In the genomic region with DNA sequence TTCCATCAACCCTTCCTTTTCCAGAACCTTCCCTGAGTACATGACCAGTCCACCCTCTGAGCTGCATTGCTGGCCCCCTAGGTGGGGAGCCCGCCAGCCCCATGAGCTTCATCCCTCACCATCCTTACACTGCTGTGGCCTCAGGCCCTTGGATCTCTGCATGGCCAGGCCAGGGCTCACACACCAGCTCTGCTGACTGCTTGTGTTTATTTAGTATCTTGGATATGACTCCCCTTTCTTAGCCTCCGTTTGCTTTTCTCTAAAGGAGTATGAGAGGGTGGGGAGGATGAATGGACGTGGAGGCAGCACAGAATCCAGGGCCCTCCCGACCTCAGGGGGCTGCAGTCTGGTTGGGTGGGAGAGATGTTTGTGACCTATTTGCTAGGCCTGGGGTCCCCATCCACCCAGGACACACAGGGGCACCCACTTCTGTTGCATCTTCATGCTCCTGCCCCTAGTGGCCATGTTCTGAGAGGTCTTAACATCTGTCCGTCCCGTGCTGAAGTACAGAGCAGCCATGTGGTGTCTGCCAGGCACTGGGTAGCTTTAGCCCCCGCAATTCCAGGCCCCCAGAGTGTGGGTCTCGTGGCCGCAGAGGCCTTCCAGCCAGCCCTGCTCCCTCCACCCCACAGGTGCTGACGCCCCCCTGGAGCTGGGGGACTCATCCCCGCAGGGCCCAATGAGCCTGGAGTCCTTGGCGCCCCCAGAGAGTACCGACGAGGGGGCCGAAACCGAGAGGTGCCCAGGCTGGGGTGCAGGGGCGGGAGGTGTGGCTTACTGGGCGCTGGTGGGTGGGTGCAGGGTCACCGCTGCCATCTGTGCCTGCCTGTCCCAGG, we compare ENCODE assay signal across 9 cellular contexts. TPM values are rescaled to one million over a fixed set of nuclear protein-coding genes. Genes with fewer than 3 reads are reported as not detected.
DNase-seq lines count a peak whose midpoint lies in the region; ATAC-seq and TF ChIP-seq lines count a peak whose summit lies in the region.
"Had no signal": no experiment of that assay in that cellular context is flagged by ENCODE, and none has a peak within 500 bp of the region (broad histone marks: within the 10 kb centered on the region; RNA-seq: fewer than 3 reads in every experiment).

No MANE protein-coding gene starts in this region.

- no peaks in the 10 kb centered on the region for H3K27me3 Mint-ChIP-seq in WTC11 (ENCODE audit: low read depth)
- H3K27me3 Mint-ChIP-seq in natural killer cell treated with Interleukin-12 subunit alpha and Interleukin-12 subunit beta and Interleukin-15 and Interleukin-18, amount 100 ng/mL, for 72 hours = no peaks in the 10 kb centered on the region
- H3K27me3 Mint-ChIP-seq: IgD-negative memory B cell had no signal

- H3K36me3 Mint-ChIP-seq in WTC11 = peaks cover 16% of the 10 kb centered on the region
- peaks cover 22% of the 10 kb centered on the region for H3K36me3 Mint-ChIP-seq in natural killer cell treated with Interleukin-12 subunit alpha and Interleukin-12 subunit beta and Interleukin-15 and Interleukin-18, amount 100 ng/mL, for 72 hours

- peak overlapping the region; percentile 19 for H3K27ac Mint-ChIP-seq in WTC11
- H3K27ac Mint-ChIP-seq in natural killer cell treated with Interleukin-12 subunit alpha and Interleukin-12 subunit beta and Interleukin-15 and Interleukin-18, amount 100 ng/mL, for 72 hours = peak overlapping the region; percentile 65 to 66

- no peak for TF ChIP-seq CTCF in WTC11 (IDR thresholded peaks at IDR 0.05)

- POLR2A ChIA-PET in WTC11 (lab: Charles Lee) = no interaction called here

- H3K9me3 Mint-ChIP-seq in WTC11 = no peaks in the 10 kb centered on the region
- no peaks in the 10 kb centered on the region for H3K9me3 Mint-ChIP-seq in natural killer cell treated with Interleukin-12 subunit alpha and Interleukin-12 subunit beta and Interleukin-15 and Interleukin-18, amount 100 ng/mL, for 72 hours
- H3K9me3 Mint-ChIP-seq: IgD-negative memory B cell had no signal

- no peak overlapping the region for H3K4me3 Mint-ChIP-seq in WTC11
- H3K4me3 Mint-ChIP-seq in natural killer cell treated with Interleukin-12 subunit alpha and Interleukin-12 subunit beta and Interleukin-15 and Interleukin-18, amount 100 ng/mL, for 72 hours = no peak overlapping the region

- CTCF ChIA-PET in WTC11 (lab: Charles Lee) = interaction anchor here (1.0 to 1.6 kb wide), 6 partner anchors 8 to 34 kb away, joined by 3 to 7 read pairs (median 4); no protein-coding TSS in a partner anchor

- DNase-seq in DMS53 (lab: John Stamatoyannopoulos, UW) (peak; percentile 44), DMS53 treated with DMSO at 0.1 percent for 48 hours (lab: John Stamatoyannopoulos, UW; ENCODE audit: unreplicated experiment) (no peak), WTC11 (ENCODE audit: low spot score) (no peak), NCI-H1092 treated with DMSO at 0.1 percent for 48 hours (lab: John Stamatoyannopoulos, UW) (no peak)
- no peak for DNase-seq in natural killer cell treated with Interleukin-12 subunit alpha and Interleukin-12 subunit beta and Interleukin-15 and Interleukin-18, amount 100 ng/mL, for 72 hours (ENCODE audit: low spot score)
- no peak for DNase-seq in stimulated activated CD4-positive, alpha-beta T cell treated with anti-CD3 and anti-CD28 coated beads, Interleukin-4, amount 100 ng/mL, for 1 hour

- peak; percentile 69 for ATAC-seq in WTC11
- peak in 1 of 2 donors; percentile 17 for ATAC-seq in natural killer cell treated with Interleukin-12 subunit alpha and Interleukin-12 subunit beta and Interleukin-15 and Interleukin-18, amount 100 ng/mL, for 72 hours

- peaks cover 3% of the 10 kb centered on the region for H3K4me1 Mint-ChIP-seq in WTC11
- H3K4me1 Mint-ChIP-seq in natural killer cell treated with Interleukin-12 subunit alpha and Interleukin-12 subunit beta and Interleukin-15 and Interleukin-18, amount 100 ng/mL, for 72 hours (ENCODE audit: low read depth in 2 of 2) = peaks cover 39 to 49% of the 10 kb centered on the region in 2 donors

TF ChIP-seq in WTC11, 78 proteins besides CTCF, POLR2A, EP300 and RAD21:
- TF ChIP-seq TP53 (CRISPR knock-in tag; IDR thresholded peaks at IDR 0.05) = no peak
- TF ChIP-seq ZNF263 (CRISPR knock-in tag; IDR thresholded peaks at IDR 0.05; ENCODE audit: low read depth) = no peak
- TF ChIP-seq, protein P1, sequence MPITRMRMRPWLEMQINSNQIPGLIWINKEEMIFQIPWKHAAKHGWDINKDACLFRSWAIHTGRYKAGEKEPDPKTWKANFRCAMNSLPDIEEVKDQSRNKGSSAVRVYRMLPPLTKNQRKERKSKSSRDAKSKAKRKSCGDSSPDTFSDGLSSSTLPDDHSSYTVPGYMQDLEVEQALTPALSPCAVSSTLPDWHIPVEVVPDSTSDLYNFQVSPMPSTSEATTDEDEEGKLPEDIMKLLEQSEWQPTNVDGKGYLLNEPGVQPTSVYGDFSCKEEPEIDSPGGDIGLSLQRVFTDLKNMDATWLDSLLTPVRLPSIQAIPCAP (CRISPR knock-in tag; IDR thresholded peaks at IDR 0.05) = no peak
- no peak for TF ChIP-seq EMX1 (CRISPR knock-in tag; IDR thresholded peaks at IDR 0.05)
- TF ChIP-seq RELA (CRISPR knock-in tag; IDR thresholded peaks at IDR 0.05; ENCODE audit: borderline replicate concordance) = no peak
- TF ChIP-seq JUN (CRISPR knock-in tag; IDR thresholded peaks at IDR 0.05) = no peak
- TF ChIP-seq NFYB (CRISPR knock-in tag; conservative IDR thresholded peaks at IDR 0.05; ENCODE audit: low read depth) = no peak
- no peak for TF ChIP-seq NR1H2 (CRISPR knock-in tag; IDR thresholded peaks at IDR 0.05)
- no peak for TF ChIP-seq HMGA2 (CRISPR knock-in tag; IDR thresholded peaks at IDR 0.05)
- no peak for TF ChIP-seq ZNF671 (CRISPR knock-in tag; IDR thresholded peaks at IDR 0.05)
- TF ChIP-seq, protein P2, sequence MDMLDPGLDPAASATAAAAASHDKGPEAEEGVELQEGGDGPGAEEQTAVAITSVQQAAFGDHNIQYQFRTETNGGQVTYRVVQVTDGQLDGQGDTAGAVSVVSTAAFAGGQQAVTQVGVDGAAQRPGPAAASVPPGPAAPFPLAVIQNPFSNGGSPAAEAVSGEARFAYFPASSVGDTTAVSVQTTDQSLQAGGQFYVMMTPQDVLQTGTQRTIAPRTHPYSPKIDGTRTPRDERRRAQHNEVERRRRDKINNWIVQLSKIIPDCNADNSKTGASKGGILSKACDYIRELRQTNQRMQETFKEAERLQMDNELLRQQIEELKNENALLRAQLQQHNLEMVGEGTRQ (CRISPR knock-in tag; IDR thresholded peaks at IDR 0.05) = no peak
- TF ChIP-seq, protein P3, sequence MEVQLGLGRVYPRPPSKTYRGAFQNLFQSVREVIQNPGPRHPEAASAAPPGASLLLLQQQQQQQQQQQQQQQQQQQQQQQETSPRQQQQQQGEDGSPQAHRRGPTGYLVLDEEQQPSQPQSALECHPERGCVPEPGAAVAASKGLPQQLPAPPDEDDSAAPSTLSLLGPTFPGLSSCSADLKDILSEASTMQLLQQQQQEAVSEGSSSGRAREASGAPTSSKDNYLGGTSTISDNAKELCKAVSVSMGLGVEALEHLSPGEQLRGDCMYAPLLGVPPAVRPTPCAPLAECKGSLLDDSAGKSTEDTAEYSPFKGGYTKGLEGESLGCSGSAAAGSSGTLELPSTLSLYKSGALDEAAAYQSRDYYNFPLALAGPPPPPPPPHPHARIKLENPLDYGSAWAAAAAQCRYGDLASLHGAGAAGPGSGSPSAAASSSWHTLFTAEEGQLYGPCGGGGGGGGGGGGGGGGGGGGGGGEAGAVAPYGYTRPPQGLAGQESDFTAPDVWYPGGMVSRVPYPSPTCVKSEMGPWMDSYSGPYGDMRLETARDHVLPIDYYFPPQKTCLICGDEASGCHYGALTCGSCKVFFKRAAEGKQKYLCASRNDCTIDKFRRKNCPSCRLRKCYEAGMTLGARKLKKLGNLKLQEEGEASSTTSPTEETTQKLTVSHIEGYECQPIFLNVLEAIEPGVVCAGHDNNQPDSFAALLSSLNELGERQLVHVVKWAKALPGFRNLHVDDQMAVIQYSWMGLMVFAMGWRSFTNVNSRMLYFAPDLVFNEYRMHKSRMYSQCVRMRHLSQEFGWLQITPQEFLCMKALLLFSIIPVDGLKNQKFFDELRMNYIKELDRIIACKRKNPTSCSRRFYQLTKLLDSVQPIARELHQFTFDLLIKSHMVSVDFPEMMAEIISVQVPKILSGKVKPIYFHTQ (CRISPR knock-in tag; IDR thresholded peaks at IDR 0.05) = no peak

RNA-seq across cellular contexts. Expression of a gene that starts 13.0 kb away (rescaled TPM):
- total RNA-seq in WTC11 (2021) = 77.2 to 102 TPM (median 82.9 TPM) in 3 replicates
- total RNA-seq in natural killer cell treated with Interleukin-12 subunit alpha and Interleukin-12 subunit beta and Interleukin-15 and Interleukin-18, amount 100 ng/mL, for 72 hours = 100 to 1,000 TPM; 321 to 444 TPM

RNA-seq across cellular contexts. Expression of a gene that starts 18.9 kb away (rescaled TPM):
- total RNA-seq in WTC11 (2021) = 0.42 to 1.2 TPM (median 0.71 TPM) in 3 replicates
- total RNA-seq in natural killer cell treated with Interleukin-12 subunit alpha and Interleukin-12 subunit beta and Interleukin-15 and Interleukin-18, amount 100 ng/mL, for 72 hours = 1 to 10 TPM in 1 of 2 donors, under 1 TPM in 1; 0.93 to 1.8 TPM
- total RNA-seq: temporal lobe had no signal

RNA-seq across cellular contexts. Expression of a gene that starts 32.3 kb away (rescaled TPM):
- 0.30 to 0.66 TPM (median 0.31 TPM) in 3 replicates for total RNA-seq in WTC11 (2021)
- total RNA-seq in natural killer cell treated with Interleukin-12 subunit alpha and Interleukin-12 subunit beta and Interleukin-15 and Interleukin-18, amount 100 ng/mL, for 72 hours = under 1 TPM; 0.67 TPM
- total RNA-seq: temporal lobe had no signal

RNA-seq across cellular contexts. Expression of a gene that starts 35.9 kb away (rescaled TPM):
- total RNA-seq in WTC11 (2021) = 3,152 to 3,787 TPM (median 3,713 TPM) in 3 replicates
- 1,000 to 10,000 TPM; 1,532 to 1,595 TPM for total RNA-seq in natural killer cell treated with Interleukin-12 subunit alpha and Interleukin-12 subunit beta and Interleukin-15 and Interleukin-18, amount 100 ng/mL, for 72 hours

RNA-seq across cellular contexts. Expression of a gene that starts 51.1 kb away (rescaled TPM):
- not detected in 3 replicates for total RNA-seq in WTC11 (2021)
- total RNA-seq in natural killer cell treated with Interleukin-12 subunit alpha and Interleukin-12 subunit beta and Interleukin-15 and Interleukin-18, amount 100 ng/mL, for 72 hours = not detected
- total RNA-seq: fibroblast of lung, temporal lobe had no signal
